ENCODE assay signal across 8 cellular contexts in the genomic region with DNA sequence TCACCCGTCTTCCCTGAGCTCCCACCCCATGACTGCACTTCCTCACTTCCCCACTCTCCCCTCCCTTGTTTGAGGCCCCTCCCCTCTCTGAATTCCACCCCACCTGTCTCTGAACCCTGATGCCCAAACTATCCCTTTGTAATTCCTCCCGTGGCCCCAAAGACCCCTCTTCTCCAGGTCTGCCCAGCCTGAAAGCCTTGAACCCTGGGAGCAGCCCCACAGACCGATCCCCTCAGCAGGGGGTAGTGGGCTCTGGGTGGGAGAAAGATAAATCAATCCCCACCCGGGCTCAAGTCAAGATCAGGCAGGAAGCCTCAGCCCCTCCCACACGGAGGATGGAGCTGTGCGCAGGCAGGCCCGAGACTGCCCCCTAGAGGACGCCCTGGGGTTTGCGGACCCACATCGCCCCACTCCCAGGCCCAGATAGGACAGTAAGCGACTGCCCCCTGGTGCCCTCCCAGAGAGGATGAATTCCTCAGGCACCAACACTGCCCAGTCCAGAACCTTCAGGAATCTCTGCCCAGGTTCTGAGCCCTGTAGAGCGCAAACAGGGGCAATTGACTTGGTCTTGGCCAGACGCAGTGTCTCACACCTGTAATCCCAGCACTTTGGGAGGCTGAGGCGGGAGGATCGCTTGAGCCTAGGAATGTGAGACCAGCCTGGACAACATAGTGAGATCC. TPM values are rescaled to one million over a fixed set of nuclear protein-coding genes. Genes with fewer than 3 reads are reported as not detected.
DNase-seq lines count a peak whose midpoint lies in the region; ATAC-seq, FAIRE-seq and TF ChIP-seq lines count a peak whose summit lies in the region.

No MANE protein-coding gene starts in this region.

- CTCF ChIA-PET in HEK293 (lab: Yijun Ruan, JAX) = interaction anchor here (0.6 to 7.2 kb wide), 37 partner anchors 9 to 1253 kb away, joined by 3 to 133 read pairs (median 4); a partner anchor contains a TSS

- H3K36me3 ChIP-seq in HEK293 (ENCODE audit: control insufficient read depth in 2 of 2, insufficient read depth in 1 of 2, low read length in 2 of 2) (no peaks in the 10 kb centered on the region; a peak in 1 of 3 replicates), pancreas (no peaks in the 10 kb centered on the region), tibial artery (no peaks in the 10 kb centered on the region)

- intact Hi-C loops in pancreas (cut with DNase I) = loop anchor here in 1 of 3 donors (10.0 kb wide), 1 partner anchor 139 kb away; no protein-coding TSS in a partner anchor
- intact Hi-C loops in tibial artery (cut with DNase I; ENCODE audit: low total_unique reads) = loop anchor here (2.0 kb wide), 1 partner anchor 135 kb away; no protein-coding TSS in a partner anchor

- H3K27me3 ChIP-seq in pancreas = no peaks in the 10 kb centered on the region
- H3K27me3 ChIP-seq in tibial artery = no peaks in the 10 kb centered on the region

- in situ Hi-C loops in SK-MEL-5 (cut with HindIII; ENCODE audit: low pct_unique_long_range_greater_than_20kb, low sequenced_read_pairs) = no loop called here

- no peaks in the 10 kb centered on the region for H3K9me3 ChIP-seq in HEK293 (ENCODE audit: control insufficient read depth, insufficient read depth, low read depth, low read length)
- no peaks in the 10 kb centered on the region for H3K9me3 ChIP-seq in pancreas
- no peaks in the 10 kb centered on the region for H3K9me3 ChIP-seq in tibial artery

- H3K4me1 ChIP-seq in HEK293 (ENCODE audit: control insufficient read depth, insufficient read depth, low read length) (peaks cover 5% of the 10 kb centered on the region; the same call in 1 of the 2 replicates), pancreas (peaks cover 11 to 16% (median 13%) of the 10 kb centered on the region in 3 donors), tibial artery (peaks cover 0 to 33% (median 21%) of the 10 kb centered on the region in 4 donors)

- peak; percentile 97 for TF ChIP-seq CTCF in HEK293 (tag by site-specific recombination; IDR thresholded peaks at IDR 0.05)
- TF ChIP-seq CTCF in pancreas (IDR thresholded peaks at IDR 0.05) = peak; percentile 100
- peak; percentile 100 for TF ChIP-seq CTCF in tibial artery (IDR thresholded peaks at IDR 0.05)

- WGBS in pancreas, 2 donors = 5 to 7% methylated on average over 15 of the region's 15 CpGs

- peak; percentile 90 for DNase-seq in EL
- peak; percentile 79 for DNase-seq in NCI-H1048 (lab: John Stamatoyannopoulos, UW)
- DNase-seq in SK-MEL-5 (ENCODE audit: low read depth, low spot score) = peak; percentile 97
- peak; percentile 93 for DNase-seq in activated gamma-delta T cell treated with anti-CD3 and anti-CD28 coated beads, Interleukin-2, amount 50 U/mL, for 16 hours (ENCODE audit: low read depth)
- peak; percentile 93 for DNase-seq in germinal center (ENCODE audit: low spot score)
- DNase-seq in pancreas = peak; percentile 93 to 99 (median 97)
- peak; percentile 96 to 97 for DNase-seq in tibial artery

- ATAC-seq in pancreas = peak; percentile 51 to 78 (median 69)

- POLR2A ChIA-PET in HEK293 (lab: Yijun Ruan, JAX) = interaction anchor here (0.6 to 1.6 kb wide), 4 partner anchors 19 to 136 kb away, joined by 3 to 6 read pairs (median 4); a partner anchor contains a TSS

- FAIRE-seq in pancreas (lab: Jason Lieb, UNC) = no peak

- peak overlapping the region; percentile 13; the same call in 1 of the 2 replicates for H3K4me3 ChIP-seq in HEK293 (ENCODE audit: low read depth, low read length)
- H3K4me3 ChIP-seq in pancreas = no peak overlapping the region
- H3K4me3 ChIP-seq in tibial artery = no peak overlapping the region

- H3K27ac ChIP-seq in HEK293 (ENCODE audit: extremely low read depth, low read depth, low read length) (no peak overlapping the region; the same call in 1 of the 2 replicates), pancreas (no peak overlapping the region), tibial artery (peak overlapping the region; percentile 18 to 37)

TF ChIP-seq in HEK293, 187 proteins besides CTCF, POLR2A, EP300 and RAD21 (continues in another document):
- TF ChIP-seq SCRT2 (tag by site-specific recombination; IDR thresholded peaks at IDR 0.05) (0 out of 2 replicates have a peak, but pooled peaks have one; percentile 38), TRIM28 (IDR thresholded peaks at IDR 0.05; ENCODE audit: borderline replicate concordance, low read length) (no peak), ZNF501 (tag by site-specific recombination; IDR thresholded peaks at IDR 0.05) (peak; percentile 66; the same call in 1 of the 2 replicates), ZIC2 (tag by site-specific recombination; IDR thresholded peaks at IDR 0.05) (peak; percentile 56), HOXC10 (CRISPR knock-in tag; IDR thresholded peaks at IDR 0.05) (no peak), ZNF76 (tag by site-specific recombination; IDR thresholded peaks at IDR 0.05; ENCODE audit: borderline replicate concordance, low read depth) (peak; percentile 39; the same call in 1 of the 2 replicates), ZBTB8A (tag by site-specific recombination; IDR thresholded peaks at IDR 0.05) (0 out of 2 replicates have a peak, but pooled peaks have one; percentile 28), ZNF660 (tag by site-specific recombination; IDR thresholded peaks at IDR 0.05) (peak; percentile 84), ZNF391 (tag by site-specific recombination; IDR thresholded peaks at IDR 0.05; ENCODE audit: borderline replicate concordance, low read depth) (peak; percentile 83; the same call in 1 of the 2 replicates), HOXA7 (CRISPR knock-in tag; IDR thresholded peaks at IDR 0.05; ENCODE audit: borderline replicate concordance) (no peak), ZNF777 (tag by site-specific recombination; IDR thresholded peaks at IDR 0.05; ENCODE audit: borderline replicate concordance) (no peak), ZNF2 (tag by site-specific recombination; IDR thresholded peaks at IDR 0.05) (peak; percentile 38; the same call in 1 of the 2 replicates), ZNF366 (tag by site-specific recombination; conservative IDR thresholded peaks at IDR 0.05) (no peak), ZFHX2 (tag by site-specific recombination; conservative IDR thresholded peaks at IDR 0.05) (peak; percentile 64), GLIS1 (tag by site-specific recombination; IDR thresholded peaks at IDR 0.05) (peak; percentile 92), KLF7 (tag by site-specific recombination; IDR thresholded peaks at IDR 0.05; ENCODE audit: borderline replicate concordance) (no peak), ZNF335 (tag by site-specific recombination; conservative IDR thresholded peaks at IDR 0.05) (peak; percentile 34; the same call in 1 of the 2 replicates), ZNF571 (tag by site-specific recombination; IDR thresholded peaks at IDR 0.05) (no peak), SP7 (tag by site-specific recombination; IDR thresholded peaks at IDR 0.05) (peak; percentile 29; the same call in 1 of the 2 replicates), ZNF600 (tag by site-specific recombination; IDR thresholded peaks at IDR 0.05) (peak; percentile 70), SP3 (tag by site-specific recombination; IDR thresholded peaks at IDR 0.05) (peak; percentile 47; the same call in 1 of the 2 replicates), ZNF121 (tag by site-specific recombination; IDR thresholded peaks at IDR 0.05) (peak; percentile 99), ZNF24 (tag by site-specific recombination; IDR thresholded peaks at IDR 0.05) (peak; percentile 52; the same call in 1 of the 2 replicates), ZNF629 (tag by site-specific recombination; IDR thresholded peaks at IDR 0.05) (peak; percentile 40; the same call in 1 of the 2 replicates), ZNF830 (tag by site-specific recombination; IDR thresholded peaks at IDR 0.05; ENCODE audit: low read depth) (no peak), ZSCAN30 (tag by site-specific recombination; IDR thresholded peaks at IDR 0.05) (peak; percentile 89), ZNF324 (tag by site-specific recombination; IDR thresholded peaks at IDR 0.05) (no peak), ZNF426 (tag by site-specific recombination; IDR thresholded peaks at IDR 0.05) (no peak), ZNF677 (tag by site-specific recombination; IDR thresholded peaks at IDR 0.05) (no peak), KLF8 (tag by site-specific recombination; IDR thresholded peaks at IDR 0.05) (peak; percentile 53; the same call in 1 of the 2 replicates)
- TF ChIP-seq, protein P1, sequence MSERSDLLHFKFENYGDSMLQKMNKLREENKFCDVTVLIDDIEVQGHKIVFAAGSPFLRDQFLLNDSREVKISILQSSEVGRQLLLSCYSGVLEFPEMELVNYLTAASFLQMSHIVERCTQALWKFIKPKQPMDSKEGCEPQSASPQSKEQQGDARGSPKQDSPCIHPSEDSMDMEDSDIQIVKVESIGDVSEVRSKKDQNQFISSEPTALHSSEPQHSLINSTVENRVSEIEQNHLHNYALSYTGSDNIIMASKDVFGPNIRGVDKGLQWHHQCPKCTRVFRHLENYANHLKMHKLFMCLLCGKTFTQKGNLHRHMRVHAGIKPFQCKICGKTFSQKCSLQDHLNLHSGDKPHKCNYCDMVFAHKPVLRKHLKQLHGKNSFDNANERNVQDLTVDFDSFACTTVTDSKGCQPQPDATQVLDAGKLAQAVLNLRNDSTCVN (tag by site-specific recombination; optimal IDR thresholded peaks at IDR 0.05) = no peak
- TF ChIP-seq, protein P2, sequence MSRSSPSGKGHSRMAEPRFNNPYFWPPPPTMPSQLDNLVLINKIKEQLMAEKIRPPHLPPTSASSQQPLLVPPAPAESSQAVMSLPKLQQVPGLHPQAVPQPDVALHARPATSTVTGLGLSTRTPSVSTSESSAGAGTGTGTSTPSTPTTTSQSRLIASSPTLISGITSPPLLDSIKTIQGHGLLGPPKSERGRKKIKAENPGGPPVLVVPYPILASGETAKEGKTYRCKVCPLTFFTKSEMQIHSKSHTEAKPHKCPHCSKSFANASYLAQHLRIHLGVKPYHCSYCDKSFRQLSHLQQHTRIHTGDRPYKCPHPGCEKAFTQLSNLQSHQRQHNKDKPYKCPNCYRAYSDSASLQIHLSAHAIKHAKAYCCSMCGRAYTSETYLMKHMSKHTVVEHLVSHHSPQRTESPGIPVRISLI (tag by site-specific recombination; IDR thresholded peaks at IDR 0.05) = 0 out of 2 replicates have a peak, but pooled peaks have one; percentile 19

RNA-seq across cellular contexts. Expression of a gene that starts 11.7 kb away (rescaled TPM):
- total RNA-seq in SK-MEL-5 (2014; rRNA removed; shearing (Covaris generic)) = 84.7 and 92.2 TPM in 2 replicates
- 925 and 1,406 TPM in 2 replicates for polyA plus RNA-seq in SK-MEL-5 (2015; cell fraction: cytosol; rRNA removed)
- 91.6 and 136 TPM in 2 replicates for polyA plus RNA-seq in SK-MEL-5 (2015; cell fraction: nucleus; rRNA removed)
- 100 to 1,000 TPM; 106 to 752 (median 138) TPM for total RNA-seq in pancreas
- polyA plus RNA-seq in pancreas = 100 to 1,000 TPM; 160 to 642 TPM

RNA-seq across cellular contexts. Expression of a gene that starts 44.6 kb away (rescaled TPM):
- 69.0 and 74.5 TPM in 2 replicates for total RNA-seq in SK-MEL-5 (2014; rRNA removed; shearing (Covaris generic))
- polyA plus RNA-seq in SK-MEL-5 (2015; cell fraction: cytosol; rRNA removed) = 160 and 195 TPM in 2 replicates
- 69.8 and 79.8 TPM in 2 replicates for polyA plus RNA-seq in SK-MEL-5 (2015; cell fraction: nucleus; rRNA removed)
- total RNA-seq in pancreas = 10 to 100 TPM; 23.3 to 55.7 (median 38.9) TPM
- 10 to 100 TPM; 15.7 to 30.9 TPM for polyA plus RNA-seq in pancreas

Comparison
In these comparisons a context has a peak if more than half of its experiments do, and no peak if none do; other contexts are left out.
1. H3K27ac ChIP-seq: peak in tibial artery (2 of 2); none in HEK293 (single experiment) and pancreas (0 of 4).
2. Peak in every context shown above with its lines, with median percentiles within 50 percentile points of each other: DNase-seq and CTCF ChIP-seq.